In the genomic region with DNA sequence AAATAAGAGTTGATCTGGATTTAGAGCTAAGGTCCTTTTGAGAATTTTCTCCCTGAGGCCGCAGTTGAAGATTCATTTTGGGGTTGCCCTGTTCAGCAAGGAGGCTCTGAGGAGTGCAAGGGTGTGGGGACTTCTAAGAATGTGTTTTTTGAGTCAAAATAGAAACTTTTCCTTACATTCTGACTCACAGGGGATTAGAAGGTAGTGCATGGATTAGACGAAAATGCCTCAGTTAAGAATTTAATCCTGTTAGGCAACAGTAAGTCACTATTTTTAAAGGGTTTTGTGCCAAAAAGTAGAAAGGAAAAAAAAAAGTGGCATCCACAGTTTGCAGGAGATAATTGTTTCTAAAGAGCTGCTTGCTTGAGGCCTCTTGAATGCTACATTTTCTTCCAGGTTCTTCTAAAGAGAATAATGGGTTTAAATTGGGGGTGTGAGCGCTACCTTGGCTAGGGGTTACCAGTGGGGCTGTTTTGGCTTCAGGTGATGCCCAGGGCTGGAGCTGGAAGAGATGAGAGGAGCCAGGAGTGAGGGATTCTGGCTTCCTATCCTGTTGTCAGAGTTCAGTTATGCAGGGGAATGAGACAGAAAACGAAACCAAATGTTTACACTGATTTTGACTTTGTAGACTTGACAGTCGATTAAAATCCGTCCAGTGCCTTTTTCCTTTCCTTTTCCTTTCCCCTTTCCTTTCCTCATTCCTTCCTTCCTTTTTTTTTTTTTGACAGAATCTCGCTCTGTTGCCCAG, we compare ENCODE assay signal across 16 cellular contexts. TPM values are rescaled to one million over a fixed set of nuclear protein-coding genes. Genes with fewer than 3 reads are reported as not detected.
DNase-seq lines count a peak whose midpoint lies in the region; ATAC-seq, FAIRE-seq and TF ChIP-seq lines count a peak whose summit lies in the region.
"Had no signal": no experiment of that assay in that cellular context is flagged by ENCODE, and none has a peak within 500 bp of the region (broad histone marks: within the 10 kb centered on the region; RNA-seq: fewer than 3 reads in every experiment).

No MANE protein-coding gene starts in this region.

- no peak for TF ChIP-seq RAD21 in HepG2 (CRISPR knock-in tag; IDR thresholded peaks at IDR 0.05)

- H3K4me3 Mint-ChIP-seq in activated naive CD8-positive, alpha-beta T cell treated with anti-CD3 and anti-CD28 coated beads, Interleukin-2, amount 10 ng/mL, durations not matched to agents 7 days and 5 days: peak overlapping the region; percentile 42
- no peak overlapping the region for H3K4me3 Mint-ChIP-seq in activated naive CD8-positive, alpha-beta T cell treated with anti-CD3 and anti-CD28 coated beads, Interleukin-2, amount 50 U/mL, for 24 hours

- H3K9me3 ChIP-seq in HepG2 (ENCODE audit: low read length): peaks cover 5% of the 10 kb centered on the region; the same call in 1 of the 2 replicates

- H3K27ac ChIP-seq in HepG2 (ENCODE audit: extremely low read length, insufficient read depth, low read length) (no peak overlapping the region), urinary bladder (ENCODE audit: low read depth) (peak overlapping the region; percentile 78)

- H3K4me1 ChIP-seq in HepG2 (ENCODE audit: insufficient read depth, low read length): peaks cover 35% of the 10 kb centered on the region
- H3K4me1 ChIP-seq in urinary bladder (ENCODE audit: insufficient read depth): no peaks in the 10 kb centered on the region

- WGBS in HepG2 (ENCODE audit: low lambda C conversion rate): 40% methylated on average over 7 of the region's 7 CpGs
- WGBS in urinary bladder: 45% methylated on average over 7 of the region's 7 CpGs

- DNase-seq in activated naive CD8-positive, alpha-beta T cell treated with anti-CD3 and anti-CD28 coated beads, Interleukin-2, amount 10 ng/mL, durations not matched to agents 7 days and 5 days: no peak
- no peak for DNase-seq in activated naive CD8-positive, alpha-beta T cell treated with anti-CD3 and anti-CD28 coated beads, Interleukin-2, amount 50 U/mL, for 24 hours
- DNase-seq in amniotic epithelial cell (ENCODE audit: low read depth) (peak; percentile 91), HepG2 (ENCODE audit: low spot score) (no peak), CD1c-positive myeloid dendritic cell (ENCODE audit: extremely low spot score) (no peak)
- no peak for DNase-seq in NK-92 treated with Interleukin-12 subunit alpha and Interleukin-12 subunit beta, amount 100 ng/mL, for 24 hours (lab: John Stamatoyannopoulos, UW)
- DNase-seq: cortex of kidney, head of caudate nucleus, NCI-H1417, NCI-H446 treated with DMSO at 0.1 percent for 48 hours, trophoblast cell had no signal

- H3K79me2 ChIP-seq in HepG2 (ENCODE audit: insufficient read depth, low read length): no peaks in the 10 kb centered on the region

- H3K27ac Mint-ChIP-seq in activated naive CD8-positive, alpha-beta T cell treated with anti-CD3 and anti-CD28 coated beads, Interleukin-2, amount 10 ng/mL, durations not matched to agents 7 days and 5 days: no peak overlapping the region
- H3K27ac Mint-ChIP-seq in activated naive CD8-positive, alpha-beta T cell treated with anti-CD3 and anti-CD28 coated beads, Interleukin-2, amount 50 U/mL, for 24 hours: no peak overlapping the region

- H4K20me1 ChIP-seq in HepG2 (ENCODE audit: insufficient read depth, low read length): no peaks in the 10 kb centered on the region

- intact Hi-C loops in HepG2 (cut with micrococcal nuclease; ENCODE audit: unreplicated experiment): loop anchor here (10.0 kb wide), 1 partner anchor 45 kb away; no protein-coding TSS in a partner anchor

- no peak for ATAC-seq in activated naive CD8-positive, alpha-beta T cell treated with anti-CD3 and anti-CD28 coated beads, Interleukin-2, amount 10 ng/mL, durations not matched to agents 7 days and 5 days (ENCODE audit: low read depth)
- ATAC-seq in activated naive CD8-positive, alpha-beta T cell treated with anti-CD3 and anti-CD28 coated beads, Interleukin-2, amount 50 U/mL, for 24 hours: no peak
- ATAC-seq in HepG2: no peak
- no peak for ATAC-seq in GM19023 (IDR thresholded peaks at IDR 0.05; ENCODE audit: unreplicated experiment)
- ATAC-seq: Panc1 had no signal

- H3K9ac ChIP-seq in HepG2 (ENCODE audit: insufficient read depth, low read depth, low read length): 0 out of 2 replicates have a peak overlapping the region, but pooled peaks have one; percentile 1

- no peak for FAIRE-seq in HepG2 (lab: Jason Lieb, UNC)
- FAIRE-seq: A204.1, keratinocyte had no signal

- no peak overlapping the region; a peak in 2 of 6 replicates for H3K4me3 ChIP-seq in HepG2 (replicated peaks in 1 of 3; ENCODE audit: insufficient read depth in 1 of 3, low read depth in 2 of 3, low read length in 3 of 3)
- no peak overlapping the region for H3K4me3 ChIP-seq in urinary bladder (ENCODE audit: low read depth, low read length)

- H3K36me3 ChIP-seq in HepG2 (replicated peaks in 1 of 2; ENCODE audit: control insufficient read depth in 1 of 2, insufficient read depth in 2 of 2, low read length in 2 of 2) (no peaks in the 10 kb centered on the region), urinary bladder (ENCODE audit: insufficient read depth) (no peaks in the 10 kb centered on the region)

- no peak for TF ChIP-seq CTCF in HepG2 (CRISPR knock-in tag; IDR thresholded peaks at IDR 0.05)

- no peak for TF ChIP-seq EP300 in HepG2 (IDR thresholded peaks at IDR 0.05; ENCODE audit: low read depth in 2 of 2, low read length in 2 of 2)
- TF ChIP-seq EP300 in HepG2 (CRISPR knock-in tag; IDR thresholded peaks at IDR 0.05; ENCODE audit: borderline replicate concordance): no peak

- H2AFZ ChIP-seq in HepG2 (ENCODE audit: low read length): no peak overlapping the region

- H3K9me3 Mint-ChIP-seq in activated naive CD8-positive, alpha-beta T cell treated with anti-CD3 and anti-CD28 coated beads, Interleukin-2, amount 10 ng/mL, durations not matched to agents 7 days and 5 days: peaks cover 2% of the 10 kb centered on the region
- H3K9me3 Mint-ChIP-seq in activated naive CD8-positive, alpha-beta T cell treated with anti-CD3 and anti-CD28 coated beads, Interleukin-2, amount 50 U/mL, for 24 hours: peaks cover 9% of the 10 kb centered on the region

- H3K27me3 ChIP-seq in HepG2 (ENCODE audit: control insufficient read depth in 1 of 2, insufficient read depth in 2 of 2, low read length in 2 of 2): no peaks in the 10 kb centered on the region

- in situ Hi-C loops in HepG2 (cut with HindIII; ENCODE audit: extremely low pct_ligation_motif_present, low pct_unique_long_range_greater_than_20kb): no loop called here

- TF ChIP-seq POLR2A in HepG2 (IDR thresholded peaks at IDR 0.05; ENCODE audit: insufficient read depth in 1 of 2, low read depth in 2 of 2, low read length in 2 of 2): no peak

- no peaks in the 10 kb centered on the region for H3K36me3 Mint-ChIP-seq in activated naive CD8-positive, alpha-beta T cell treated with anti-CD3 and anti-CD28 coated beads, Interleukin-2, amount 10 ng/mL, durations not matched to agents 7 days and 5 days
- no peaks in the 10 kb centered on the region for H3K36me3 Mint-ChIP-seq in activated naive CD8-positive, alpha-beta T cell treated with anti-CD3 and anti-CD28 coated beads, Interleukin-2, amount 50 U/mL, for 24 hours (ENCODE audit: low read depth)

- no TSS peak for BruUV-seq in HepG2 (replicated peaks; lab: Mats Ljungman, UMichigan)

- POLR2A ChIA-PET in activated naive CD8-positive, alpha-beta T cell treated with anti-CD3 and anti-CD28 coated beads, Interleukin-2, amount 10 ng/mL, durations not matched to agents 7 days and 5 days (lab: Charles Lee): no interaction called here
- POLR2A ChIA-PET in HepG2 (lab: Yijun Ruan, JAX): interaction anchor here (0.9 kb wide), 1 partner anchor 210 kb away, joined by 3 read pairs; no protein-coding TSS in a partner anchor

- CTCF ChIA-PET in HepG2 (lab: Yijun Ruan, JAX; ENCODE audit: low intra/inter-chr PET ratio, low total read pairs): no interaction called here

- H3K27me3 Mint-ChIP-seq in activated naive CD8-positive, alpha-beta T cell treated with anti-CD3 and anti-CD28 coated beads, Interleukin-2, amount 10 ng/mL, durations not matched to agents 7 days and 5 days: peaks cover 8% of the 10 kb centered on the region
- H3K27me3 Mint-ChIP-seq in activated naive CD8-positive, alpha-beta T cell treated with anti-CD3 and anti-CD28 coated beads, Interleukin-2, amount 50 U/mL, for 24 hours: peaks cover 2% of the 10 kb centered on the region

- peak overlapping the region; percentile 48 for H3K4me2 ChIP-seq in HepG2 (ENCODE audit: low read depth, low read length)

- peaks cover 2% of the 10 kb centered on the region for H3K4me1 Mint-ChIP-seq in activated naive CD8-positive, alpha-beta T cell treated with anti-CD3 and anti-CD28 coated beads, Interleukin-2, amount 10 ng/mL, durations not matched to agents 7 days and 5 days
- no peaks in the 10 kb centered on the region for H3K4me1 Mint-ChIP-seq in activated naive CD8-positive, alpha-beta T cell treated with anti-CD3 and anti-CD28 coated beads, Interleukin-2, amount 50 U/mL, for 24 hours

RNA-seq across cellular contexts. Expression of gene BAMBI, which starts 52.9 kb away (rescaled TPM):
- total RNA-seq in activated naive CD8-positive, alpha-beta T cell treated with anti-CD3 and anti-CD28 coated beads, Interleukin-2, amount 10 ng/mL, durations not matched to agents 7 days and 5 days: under 1 TPM; 0.30 to 0.31 TPM
- total RNA-seq in HepG2 (2016; rRNA removed; fragmentation: Illumina TruSeq; extraction: Trizol): 13.2 and 23.6 TPM in 2 replicates
- total RNA-seq in HepG2 (2016; cell fraction: cytosol; rRNA removed; fragmentation: Illumina TruSeq; extraction: Trizol; ENCODE audit: low read depth): 5.9 and 7.5 TPM in 2 replicates
- 13.9 and 23.0 TPM in 2 replicates for total RNA-seq in HepG2 (2016; cell fraction: insoluble cytoplasmic fraction; rRNA removed; fragmentation: Illumina TruSeq; extraction: Trizol)
- total RNA-seq in HepG2 (2016; cell fraction: membrane; rRNA removed; fragmentation: Illumina TruSeq; extraction: Trizol): 12.2 and 13.9 TPM in 2 replicates
- 26.5 and 27.4 TPM in 2 replicates for total RNA-seq in HepG2 (2016; cell fraction: nucleus; rRNA removed; fragmentation: Illumina TruSeq; extraction: Trizol)
- polyA plus RNA-seq in HepG2 (2011; rRNA removed): 12.0 and 12.9 TPM in 2 replicates
- polyA plus RNA-seq in HepG2 (2011; cell fraction: cytosol; rRNA removed): 11.4 and 12.6 TPM in 2 replicates
- polyA plus RNA-seq in HepG2 (2011; cell fraction: nucleus; rRNA removed): 15.1 and 17.1 TPM in 2 replicates
- polyA plus RNA-seq in HepG2 (2012): 14.8 and 39.0 TPM in 2 replicates
- 3.1 and 4.6 TPM in 2 replicates for polyA plus RNA-seq in HepG2 (2016; cell fraction: cytosol; fragmentation: Illumina TruSeq; extraction: Trizol; ENCODE audit: low read depth)
- polyA plus RNA-seq in HepG2 (2016; cell fraction: insoluble cytoplasmic fraction; fragmentation: Illumina TruSeq; extraction: Trizol; ENCODE audit: low read depth): 11.2 and 12.5 TPM in 2 replicates
- 6.7 and 8.6 TPM in 2 replicates for polyA plus RNA-seq in HepG2 (2016; cell fraction: membrane; fragmentation: Illumina TruSeq; extraction: Trizol; ENCODE audit: low read depth)
- 45.7 and 45.8 TPM in 2 replicates for polyA plus RNA-seq in HepG2 (2016; cell fraction: nucleus; fragmentation: Illumina TruSeq; extraction: Trizol; ENCODE audit: insufficient read depth, low read depth)
- polyA minus RNA-seq in HepG2 (2011; rRNA and poly(A)+ RNA removed; ENCODE audit: low replicate concordance): 2.5 and 6.7 TPM in 2 replicates
- 6.2 and 7.0 TPM in 2 replicates for polyA minus RNA-seq in HepG2 (2011; cell fraction: cytosol; rRNA and poly(A)+ RNA removed)
- 6.8 and 10.7 TPM in 2 replicates for polyA minus RNA-seq in HepG2 (2011; cell fraction: nucleus; rRNA and poly(A)+ RNA removed)
- 33.7 TPM for total RNA-seq in urinary bladder
- 27.0 TPM for polyA plus RNA-seq in urinary bladder

Comparison
In these comparisons a context has a peak if more than half of its experiments do, and no peak if none do; other contexts are left out.
1. RNA of gene BAMBI, which starts 52.9 kb away (total RNA-seq): 33.7 TPM in urinary bladder (single experiment) and 5.9 to 27.4 TPM in HepG2; 0.30 to 0.31 TPM in activated naive CD8-positive, alpha-beta T cell treated with anti-CD3 and anti-CD28 coated beads, Interleukin-2, amount 10 ng/mL, durations not matched to agents 7 days and 5 days; every median in the first group is over 4 times any median in the second.